Comparison of ENCODE assay signal across 8 cellular contexts in genomic region chr11:74748211-74749126, GRCh38. TPM values are rescaled to one million over a fixed set of nuclear protein-coding genes. Genes with fewer than 3 reads are reported as not detected.
DNase-seq lines count a peak whose midpoint lies in the region; ATAC-seq and TF ChIP-seq lines count a peak whose summit lies in the region.

Gene RNF169, plus strand, starts transcription at chr11:74748849. Its CDS starts 32 bp downstream, at chr11:74748881.

- no peaks in the 10 kb centered on the region for H3K9me3 Mint-ChIP-seq in WTC11

- whole genome bisulfite sequencing in spleen, 5 donors = 1 to 3% (median 2%) methylated on average over 26 to 47 of the region's 47 CpGs

- intact Hi-C loops in spleen (cut with DNase I; ENCODE audit: low total_unique reads) = no loop called here

- peak within 1 kb of the TSS; percentile 87 for H3K4me3 ChIP-seq in AG04450 (ENCODE audit: low read depth, low read length)
- H3K4me3 ChIP-seq in cardiac fibroblast (replicated peaks in 1 of 2; ENCODE audit: low read depth in 2 of 2, low read length in 2 of 2) = peak within 1 kb of the TSS; percentile 65 to 78
- peak within 1 kb of the TSS; percentile 66 to 77 (median 72) for H3K4me3 ChIP-seq in spleen

- DNase-seq in AG04450 (ENCODE audit: low read depth, low spot score) (peak; percentile 87), NCI-H226 (peak; percentile 93), WTC11 (ENCODE audit: low spot score) (peak; percentile 92), cardiac fibroblast (ENCODE audit: low read depth in 2 of 2) (peak; percentile 97), inferior parietal cortex (ENCODE audit: extremely low spot score) (peak; percentile 95), spleen (peak; percentile 97)

- H3K36me3 ChIP-seq in spleen = no peaks in the 10 kb centered on the region

- peaks cover 23 to 56% (median 45%) of the 10 kb centered on the region in 6 donors for H3K4me1 ChIP-seq in spleen

- H3K27ac Mint-ChIP-seq in WTC11 = peak within 1 kb of the TSS; percentile 51; the same call in 1 of the 2 replicates

- peaks cover 9% of the 10 kb centered on the region for H3K27me3 Mint-ChIP-seq in WTC11 (ENCODE audit: low read depth)

- TF ChIP-seq POLR2A in spleen (IDR thresholded peaks at IDR 0.05) = peak in 1 of 3 donors; percentile 72

- peak; percentile 98 for ATAC-seq in GM18909 (IDR thresholded peaks at IDR 0.05; ENCODE audit: poor library complexity, unreplicated experiment)
- ATAC-seq in HG03175 (IDR thresholded peaks at IDR 0.05; ENCODE audit: unreplicated experiment) = peak; percentile 99
- peak; percentile 98 for ATAC-seq in WTC11

- CTCF ChIA-PET in AG04450 (lab: Charles Lee) = interaction anchor here (1.0 to 1.2 kb wide), 2 partner anchors 9 to 22 kb away, joined by 3 to 6 read pairs; no protein-coding TSS in a partner anchor
- CTCF ChIA-PET in WTC11 (lab: Charles Lee) = interaction anchor here (0.9 to 2.8 kb wide), 6 partner anchors 9 to 52 kb away, joined by 3 to 19 read pairs (median 6); no protein-coding TSS in a partner anchor

- H3K4me1 Mint-ChIP-seq in WTC11 = peaks cover 24% of the 10 kb centered on the region

- H3K9me3 ChIP-seq in AG04450 (ENCODE audit: control insufficient read depth, insufficient read depth, low read length) (no peaks in the 10 kb centered on the region), spleen (no peaks in the 10 kb centered on the region)

- H3K36me3 Mint-ChIP-seq in WTC11 = no peaks in the 10 kb centered on the region

- TF ChIP-seq CTCF in AG04450 (IDR thresholded peaks at IDR 0.05; ENCODE audit: low read depth, low read length) = no peak
- TF ChIP-seq CTCF in WTC11 (IDR thresholded peaks at IDR 0.05) = no peak
- TF ChIP-seq CTCF in cardiac fibroblast (IDR thresholded peaks at IDR 0.05; ENCODE audit: low read depth, low read length) = no peak
- peak in 1 of 11 experiments; percentile 8 for TF ChIP-seq CTCF in spleen (IDR thresholded peaks at IDR 0.05 in 8 of 11, conservative IDR thresholded peaks at IDR 0.05 in 3 of 11)

- H3K27ac ChIP-seq in AG04450 (ENCODE audit: low read depth, low read length) (peak within 1 kb of the TSS; percentile 54), spleen (peak within 1 kb of the TSS; percentile 85 to 99 (median 97))

- H3K27me3 ChIP-seq in AG04450 (ENCODE audit: control insufficient read depth, insufficient read depth, low read length) (no peaks in the 10 kb centered on the region), spleen (replicated peaks in 1 of 7) (no peaks in the 10 kb centered on the region)

- peak within 1 kb of the TSS; percentile 82 for H3K4me3 Mint-ChIP-seq in WTC11

- POLR2A ChIA-PET in AG04450 (lab: Yijun Ruan, JAX) (interaction anchor here (0.6 to 0.7 kb wide), 3 partner anchors 10 to 183 kb away, joined by 3 to 6 read pairs (median 5); no protein-coding TSS in a partner anchor), WTC11 (lab: Charles Lee) (interaction anchor here (0.6 to 1.5 kb wide), 4 partner anchors 17 to 868 kb away, joined by 3 to 8 read pairs (median 4); partner anchors contain the start of gene CHRDL2)

TF ChIP-seq in WTC11, 78 proteins besides CTCF, POLR2A, EP300 and RAD21 (continues in another document):
- no peak for TF ChIP-seq OVOL2 (CRISPR knock-in tag; IDR thresholded peaks at IDR 0.05; ENCODE audit: borderline replicate concordance)
- no peak for TF ChIP-seq CREB1 (CRISPR knock-in tag; IDR thresholded peaks at IDR 0.05)
- TF ChIP-seq NFE2L1 (CRISPR knock-in tag; IDR thresholded peaks at IDR 0.05) = no peak
- TF ChIP-seq SMAD4 (CRISPR knock-in tag; IDR thresholded peaks at IDR 0.05) = no peak
- no peak for TF ChIP-seq AR (CRISPR knock-in tag; IDR thresholded peaks at IDR 0.05)
- no peak for TF ChIP-seq ZNF671 (CRISPR knock-in tag; IDR thresholded peaks at IDR 0.05)
- no peak for TF ChIP-seq AFF4 (CRISPR knock-in tag; IDR thresholded peaks at IDR 0.05; ENCODE audit: borderline replicate concordance)
- no peak for TF ChIP-seq ZSCAN18 (CRISPR knock-in tag; IDR thresholded peaks at IDR 0.05)
- 0 out of 2 replicates have a peak, but pooled peaks have one; percentile 12 for TF ChIP-seq SP1 (CRISPR knock-in tag; conservative IDR thresholded peaks at IDR 0.05)
- TF ChIP-seq E2F5 (CRISPR knock-in tag; IDR thresholded peaks at IDR 0.05) = 0 out of 2 replicates have a peak, but pooled peaks have one; percentile 41
- no peak for TF ChIP-seq RELA (CRISPR knock-in tag; IDR thresholded peaks at IDR 0.05; ENCODE audit: borderline replicate concordance)
- TF ChIP-seq NR3C1 (CRISPR knock-in tag; conservative IDR thresholded peaks at IDR 0.05; ENCODE audit: low read depth) = no peak

RNA-seq across cellular contexts. Expression of gene RNF169, which starts in this region (rescaled TPM):
- 10.0 and 12.3 TPM in 2 replicates for polyA plus RNA-seq in AG04450 (2011; rRNA removed)
- 31.4 and 42.4 TPM in 2 replicates for polyA minus RNA-seq in AG04450 (2011; rRNA and poly(A)+ RNA removed)
- total RNA-seq in WTC11 (2021) = 11.0 to 13.6 TPM (median 11.2 TPM) in 3 replicates
- 10 to 100 TPM; 23.1 to 34.1 (median 26.3) TPM for total RNA-seq in spleen
- polyA plus RNA-seq in spleen = 1 to 10 TPM; 2.5 to 4.7 (median 3.6) TPM

Comparison
In these comparisons a context has a peak if more than half of its experiments do, and no peak if none do; other contexts are left out.
1. Peak in every context shown above with its lines: DNase-seq, ATAC-seq, H3K4me3 ChIP-seq and H3K27ac ChIP-seq.